22 cellular contexts compared by ENCODE assay signal in the genomic region with DNA sequence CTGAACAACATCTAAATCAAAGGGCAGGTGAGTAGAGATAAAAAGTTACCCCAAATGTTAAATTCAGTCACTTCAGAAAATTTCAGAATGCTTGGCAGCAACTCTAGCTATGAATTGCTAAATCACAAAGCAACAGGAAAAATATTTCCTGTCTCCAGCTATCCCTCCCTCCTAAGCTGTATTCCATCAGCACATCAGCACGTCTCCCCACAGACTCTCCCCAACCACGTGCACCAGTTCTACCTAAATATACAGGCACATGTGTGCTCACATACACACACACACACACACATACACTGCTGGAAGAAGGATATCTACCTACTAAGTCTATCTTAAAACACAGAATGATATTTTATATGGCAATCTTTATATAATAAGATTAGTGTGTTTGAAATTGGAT.
DNase-seq lines count a peak whose midpoint lies in the region; ATAC-seq and TF ChIP-seq lines count a peak whose summit lies in the region.
"Had no signal": no experiment of that assay in that cellular context is flagged by ENCODE, and none has a peak within 500 bp of the region (broad histone marks: within the 10 kb centered on the region; RNA-seq: fewer than 3 reads in every experiment).

No MANE protein-coding gene starts in this region.

- H3K27me3 ChIP-seq in foreskin keratinocyte: no peaks in the 10 kb centered on the region
- H3K27me3 ChIP-seq: BE2C; BLaER1 treated with 17β-estradiol and CSF1 and Interleukin-3, amounts not matched to agents 10 nM and 100 nM had no signal

- H3K4me1 ChIP-seq in foreskin keratinocyte: no peaks in the 10 kb centered on the region
- H3K4me1 ChIP-seq: A549; BE2C; BLaER1 treated with 17β-estradiol and CSF1 and Interleukin-3, amounts not matched to agents 10 nM and 100 nM had no signal

- no peak for ATAC-seq in foreskin keratinocyte
- ATAC-seq: A549, GM12878, GM23338, HCT116 had no signal

- TF ChIP-seq CTCF in cardiac fibroblast (IDR thresholded peaks at IDR 0.05; ENCODE audit: low read depth, low read length) (no peak), fibroblast of pulmonary artery (IDR thresholded peaks at IDR 0.05; ENCODE audit: low read length, missing control alignments) (no peak), foreskin keratinocyte (conservative IDR thresholded peaks at IDR 0.05) (no peak)

- H3K4me3 ChIP-seq in cardiac fibroblast (replicated peaks in 1 of 2; ENCODE audit: low read depth in 2 of 2, low read length in 2 of 2) (no peak overlapping the region), fibroblast of pulmonary artery (replicated peaks; ENCODE audit: low read depth, low read length) (no peak overlapping the region)
- H3K4me3 ChIP-seq: A549; BLaER1 treated with 17β-estradiol and CSF1 and Interleukin-3, amounts not matched to agents 10 nM and 100 nM; GM12878; GM23338 had no signal

- DNase-seq in NCI-H69 (lab: John Stamatoyannopoulos, UW) (peak; percentile 4), cardiac fibroblast (ENCODE audit: low read depth in 2 of 2) (peak; percentile 21 to 31), fibroblast of pulmonary artery (ENCODE audit: low read depth) (peak; percentile 68), NCI-H1694 treated with DMSO at 0.1 percent for 48 hours (lab: John Stamatoyannopoulos, UW) (no peak), SW 1271 (lab: John Stamatoyannopoulos, UW) (no peak), foreskin keratinocyte (no peak)
- DNase-seq: 8988T; ACHN; AML-193; BE2C; CD4-positive, alpha-beta T cell; CD8-positive, alpha-beta memory T cell; DMS 273 treated with DMSO at 0.1 percent for 48 hours; DMS79; EL; GDM1; H9 had no signal

- H3K27ac ChIP-seq in foreskin keratinocyte: no peak overlapping the region
- H3K27ac ChIP-seq: A549; BLaER1 treated with 17β-estradiol and CSF1 and Interleukin-3, amounts not matched to agents 10 nM and 100 nM had no signal

Comparison
In these comparisons a context has a peak if more than half of its experiments do, and no peak if none do; other contexts are left out.
1. DNase-seq: peak in NCI-H69 (single experiment), cardiac fibroblast (2 of 2) and fibroblast of pulmonary artery (single experiment); none in NCI-H1694 treated with DMSO at 0.1 percent for 48 hours (single experiment), SW 1271 (0 of 2) and foreskin keratinocyte (0 of 2).